In the genomic region with DNA sequence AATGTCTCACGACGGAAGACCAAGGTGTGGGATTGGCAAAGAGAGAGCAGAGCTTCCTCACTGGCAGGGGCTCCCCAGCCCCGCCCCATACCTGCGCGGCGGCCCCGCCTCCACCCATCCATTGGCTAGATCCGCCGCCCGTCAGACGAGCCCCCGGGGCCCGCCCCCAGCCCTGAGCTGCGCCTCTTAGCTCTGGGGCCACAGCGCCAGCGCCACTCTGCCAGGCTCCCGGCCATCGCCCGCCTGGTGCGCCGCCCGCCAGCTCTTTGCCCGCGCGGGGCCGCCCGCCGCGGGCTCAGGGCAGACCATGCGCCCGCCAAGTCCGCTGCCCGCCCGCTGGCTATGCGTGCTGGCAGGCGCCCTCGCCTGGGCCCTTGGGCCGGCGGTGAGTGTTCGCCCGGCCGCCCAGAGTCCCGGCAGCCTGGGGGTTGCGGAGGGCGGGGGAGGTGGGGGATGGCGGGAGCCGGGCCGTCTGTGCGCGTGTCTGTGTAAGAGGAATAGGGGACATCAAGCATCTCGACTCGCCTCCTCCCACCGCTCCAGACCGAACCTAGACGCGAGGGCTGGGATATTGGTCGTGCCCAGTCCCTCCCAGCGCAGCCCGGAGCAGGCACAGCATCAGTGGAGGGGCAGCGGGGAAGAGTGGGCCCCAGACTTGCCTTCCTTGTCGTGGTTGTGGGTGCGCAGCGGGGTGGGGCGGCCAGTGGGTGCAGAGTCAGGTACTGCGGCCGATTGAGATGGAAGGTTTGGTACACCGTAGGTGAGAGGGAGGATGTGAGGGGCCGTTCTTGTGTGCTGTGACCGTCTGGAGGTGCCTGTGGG, we compare ENCODE assay signal across 8 cellular contexts. TPM values are rescaled to one million over a fixed set of nuclear protein-coding genes. Genes with fewer than 3 reads are reported as not detected.
A peak's percentile ranks its signal among the peaks of the same experiment; 100 is the strongest.
DNase-seq lines count a peak whose midpoint lies in the region; ATAC-seq, FAIRE-seq and TF ChIP-seq lines count a peak whose summit lies in the region.

A gene with protein sequence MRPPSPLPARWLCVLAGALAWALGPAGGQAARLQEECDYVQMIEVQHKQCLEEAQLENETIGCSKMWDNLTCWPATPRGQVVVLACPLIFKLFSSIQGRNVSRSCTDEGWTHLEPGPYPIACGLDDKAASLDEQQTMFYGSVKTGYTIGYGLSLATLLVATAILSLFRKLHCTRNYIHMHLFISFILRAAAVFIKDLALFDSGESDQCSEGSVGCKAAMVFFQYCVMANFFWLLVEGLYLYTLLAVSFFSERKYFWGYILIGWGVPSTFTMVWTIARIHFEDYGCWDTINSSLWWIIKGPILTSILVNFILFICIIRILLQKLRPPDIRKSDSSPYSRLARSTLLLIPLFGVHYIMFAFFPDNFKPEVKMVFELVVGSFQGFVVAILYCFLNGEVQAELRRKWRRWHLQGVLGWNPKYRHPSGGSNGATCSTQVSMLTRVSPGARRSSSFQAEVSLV (plus strand): TSS at position 215 of the 822 bp plus-strand sequence. CDS start 93 bp downstream, at position 308.

- TF ChIP-seq POLR2A in breast epithelium (IDR thresholded peaks at IDR 0.05), result no peak

- ATAC-seq in GM18499 (IDR thresholded peaks at IDR 0.05; ENCODE audit: insufficient read depth, unreplicated experiment), result peak; percentile 63
- peak; percentile 66 for ATAC-seq in HG02840 (IDR thresholded peaks at IDR 0.05; ENCODE audit: low FRiP score, unreplicated experiment)
- ATAC-seq in HG02623 (IDR thresholded peaks at IDR 0.05; ENCODE audit: unreplicated experiment), result no peak

- intact Hi-C loops in breast epithelium (cut with DNase I; ENCODE audit: low total_unique reads), result no loop called here

- H3K27me3 ChIP-seq in WERI-Rb-1 (ENCODE audit: insufficient read depth, low read depth, severe bottlenecking), result no peaks in the 10 kb centered on the region
- no peaks in the 10 kb centered on the region for H3K27me3 ChIP-seq in breast epithelium
- peaks cover 10% of the 10 kb centered on the region for H3K27me3 ChIP-seq in keratinocyte (ENCODE audit: control insufficient read depth, extremely low read depth, insufficient read depth, low read length)

- H3K9me1 ChIP-seq in keratinocyte (ENCODE audit: control insufficient read depth, extremely low read depth, insufficient read depth, low read length), result peaks cover 2% of the 10 kb centered on the region

- H3K4me2 ChIP-seq in keratinocyte (ENCODE audit: control insufficient read depth, extremely low read depth, insufficient read depth, low read depth, low read length), result peak within 1 kb of the TSS; percentile 87

- H3K9me3 ChIP-seq in WERI-Rb-1 (ENCODE audit: severe bottlenecking) (no peaks in the 10 kb centered on the region), breast epithelium (no peaks in the 10 kb centered on the region), keratinocyte (ENCODE audit: control insufficient read depth, low read depth, low read length) (no peaks in the 10 kb centered on the region)

- no peaks in the 10 kb centered on the region for H4K20me1 ChIP-seq in keratinocyte (ENCODE audit: control insufficient read depth, extremely low read depth, insufficient read depth, low read length)

- H2AFZ ChIP-seq in keratinocyte (ENCODE audit: control insufficient read depth, low read length), result peak within 1 kb of the TSS; percentile 87

- H3K4me1 ChIP-seq in breast epithelium (peaks cover 0 to 10% of the 10 kb centered on the region in 2 donors), keratinocyte (ENCODE audit: control insufficient read depth, extremely low read depth, insufficient read depth, low read length) (peaks cover 30% of the 10 kb centered on the region)

- H3K79me2 ChIP-seq in keratinocyte (ENCODE audit: control insufficient read depth, insufficient read depth, low read length), result no peaks in the 10 kb centered on the region

- FAIRE-seq in keratinocyte (lab: Jason Lieb, UNC), result peak; percentile 57

- DNase-seq in NCI-H2029 (lab: John Stamatoyannopoulos, UW), result peak; percentile 89
- peak; percentile 89 for DNase-seq in WERI-Rb-1
- DNase-seq in breast epithelium (ENCODE audit: low spot score in 2 of 2), result peak; percentile 87 to 88
- DNase-seq in keratinocyte (ENCODE audit: low read depth, low spot score), result peak; percentile 44
- DNase-seq in stimulated activated CD4-positive, alpha-beta T cell treated with anti-CD3 and anti-CD28 coated beads, Interleukin-15, amount 100 ng/mL, for 24 hours, result peak; percentile 95

- H3K36me3 ChIP-seq in WERI-Rb-1 (no peaks in the 10 kb centered on the region), breast epithelium (no peaks in the 10 kb centered on the region), keratinocyte (ENCODE audit: control insufficient read depth in 2 of 2, extremely low read depth in 1 of 2, insufficient read depth in 2 of 2, low read length in 2 of 2) (no peaks in the 10 kb centered on the region)

- H3K4me3 ChIP-seq in WERI-Rb-1 (ENCODE audit: low read depth, low read length) (peak within 1 kb of the TSS; percentile 59), breast epithelium (peak within 1 kb of the TSS; percentile 39 to 73 (median 66)), keratinocyte (ENCODE audit: control insufficient read depth in 2 of 3, extremely low read depth in 1 of 3, insufficient read depth in 2 of 3, low read depth in 1 of 3, low read length in 3 of 3) (peak within 1 kb of the TSS; percentile 44 to 75 (median 66))

- dilution Hi-C loops in keratinocyte (cut with MboI; ENCODE audit: extremely low pct_ligation_motif_present, low sequenced_read_pairs), result no loop called here

- peak within 1 kb of the TSS; percentile 54 for H3K9ac ChIP-seq in keratinocyte (ENCODE audit: control insufficient read depth, extremely low read depth, insufficient read depth, low read length)

- TF ChIP-seq CTCF in WERI-Rb-1 (IDR thresholded peaks at IDR 0.05; ENCODE audit: low read depth, low read length), result no peak
- no peak for TF ChIP-seq CTCF in breast epithelium (IDR thresholded peaks at IDR 0.05)
- TF ChIP-seq CTCF in keratinocyte (optimal IDR thresholded peaks at IDR 0.05 in 1 of 3, IDR thresholded peaks at IDR 0.05 in 1 of 3, conservative IDR thresholded peaks at IDR 0.05 in 1 of 3; ENCODE audit: extremely low read depth in 1 of 3, insufficient read depth in 2 of 3, low read length in 3 of 3), result no peak

- peak within 1 kb of the TSS; percentile 40 for H3K27ac ChIP-seq in WERI-Rb-1
- peak within 1 kb of the TSS; percentile 79 to 85 for H3K27ac ChIP-seq in breast epithelium
- peak within 1 kb of the TSS; percentile 40 for H3K27ac ChIP-seq in keratinocyte (ENCODE audit: control insufficient read depth, insufficient read depth, low read length)

RNA-seq across cellular contexts. Expression of the gene that starts here (rescaled TPM):
- total RNA-seq in breast epithelium, result 10 to 100 TPM; 16.3 to 40.2 (median 25.2) TPM
- polyA plus RNA-seq in keratinocyte, result 4.5 to 10.0 TPM (median 8.5 TPM) in 3 replicates
- polyA plus RNA-seq in keratinocyte (2011; ENCODE audit: low read depth), result 4.2 TPM
- polyA plus RNA-seq in keratinocyte (2011; cell fraction: cytosol; rRNA removed), result 5.8 and 6.4 TPM in 2 replicates
- polyA plus RNA-seq in keratinocyte (2011; cell fraction: nucleus; rRNA removed), result 34.3 and 50.3 TPM in 2 replicates
- polyA plus RNA-seq in keratinocyte (2012; ENCODE audit: low replicate concordance), result 7.3 and 13.0 TPM in 2 replicates
- 8.1 to 27.4 TPM (median 13.3 TPM) in 3 replicates for polyA minus RNA-seq in keratinocyte
- polyA minus RNA-seq in keratinocyte (2011; cell fraction: cytosol; rRNA and poly(A)+ RNA removed), result 12.7 TPM
- polyA minus RNA-seq in keratinocyte (2011; cell fraction: nucleus; rRNA and poly(A)+ RNA removed), result 22.4 and 27.5 TPM in 2 replicates

Comparison
In these comparisons a context has a peak if more than half of its experiments do, and no peak if none do; other contexts are left out.
1. DNase-seq: peak in every context shown above with its lines; median percentile 95 in stimulated activated CD4-positive, alpha-beta T cell treated with anti-CD3 and anti-CD28 coated beads, Interleukin-15, amount 100 ng/mL, for 24 hours; 89 in NCI-H2029; 89 in WERI-Rb-1; 88 in breast epithelium; 44 in keratinocyte.